15 cellular contexts compared by ENCODE assay signal in the genomic region with DNA sequence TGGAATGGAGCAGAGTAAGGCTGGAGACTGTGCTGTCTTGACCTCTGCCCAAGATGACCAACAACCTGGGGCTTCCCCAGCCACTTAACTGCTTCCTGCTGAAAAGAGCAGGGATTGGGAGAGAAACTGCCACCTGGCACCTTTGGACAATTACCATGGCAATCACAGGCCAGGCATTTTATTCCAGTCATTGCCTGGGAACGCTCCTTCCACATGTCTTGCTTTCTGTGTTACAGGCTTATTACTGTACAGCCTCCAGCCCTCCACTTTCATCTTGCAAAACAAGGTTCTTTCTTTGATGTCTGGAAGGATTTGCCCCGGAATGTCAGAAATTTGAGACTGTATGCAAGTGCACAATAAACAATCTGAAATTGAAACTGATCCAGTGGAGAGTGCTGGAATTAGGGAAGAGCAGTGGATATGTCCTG. TPM values are rescaled to one million over a fixed set of nuclear protein-coding genes. Genes with fewer than 3 reads are reported as not detected.
DNase-seq lines count a peak whose midpoint lies in the region; ATAC-seq, FAIRE-seq and TF ChIP-seq lines count a peak whose summit lies in the region.
"Had no signal": no experiment of that assay in that cellular context is flagged by ENCODE, and none has a peak within 500 bp of the region (broad histone marks: within the 10 kb centered on the region; RNA-seq: fewer than 3 reads in every experiment).

No MANE protein-coding gene starts in this region.

- H3K4me3 ChIP-seq in transverse colon, result peak overlapping the region in 1 of 4 donors; percentile 57

- in situ Hi-C loops in transverse colon (cut with MboI; ENCODE audit: low pct_ligation_motif_present in 1 of 4, low pct_unique_long_range_greater_than_20kb in 1 of 4, low sequenced_read_pairs in 3 of 4), result no loop called here

- H3K4me1 ChIP-seq in transverse colon, result peaks cover 0 to 37% (median 23%) of the 10 kb centered on the region in 4 donors

- intact Hi-C loops in transverse colon (cut with DNase I; ENCODE audit: low total_unique reads), result no loop called here

- H3K27me3 ChIP-seq in transverse colon, result no peaks in the 10 kb centered on the region

- H3K9me3 ChIP-seq in transverse colon, result no peaks in the 10 kb centered on the region

- WGBS in transverse colon (ENCODE audit: low coverage in 1 of 2), 2 donors, result 29 to 50% methylated on average over 2 of the region's 2 CpGs

- TF ChIP-seq POLR2A in transverse colon (IDR thresholded peaks at IDR 0.05) (peak; percentile 75), GM12892 (IDR thresholded peaks at IDR 0.05; ENCODE audit: low read depth, low read length) (no peak)

- peak overlapping the region; percentile 89 to 92 (median 89) for H3K27ac ChIP-seq in transverse colon
- H3K27ac ChIP-seq: 22Rv1 had no signal

- FAIRE-seq in GM12892 (lab: Jason Lieb, UNC), result no peak
- FAIRE-seq: endometrium had no signal

- no peak for ATAC-seq in GM18861 (IDR thresholded peaks at IDR 0.05; ENCODE audit: unreplicated experiment)

- TF ChIP-seq CTCF in transverse colon (IDR thresholded peaks at IDR 0.05), result no peak

- DNase-seq in NCI-H146 (lab: John Stamatoyannopoulos, UW) (peak; percentile 45), NCI-H146 treated with DMSO at 0.1 percent for 48 hours (lab: John Stamatoyannopoulos, UW; ENCODE audit: unreplicated experiment) (no peak), SW480 (ENCODE audit: low spot score) (peak; percentile 79), iris pigment epithelial cell (ENCODE audit: low read depth) (peak; percentile 94), transverse colon (peak; percentile 80), GM12892 (ENCODE audit: insufficient read length) (no peak), superior temporal gyrus (ENCODE audit: extremely low spot score) (no peak)
- DNase-seq: activated CD4-positive, CD25-positive, alpha-beta regulatory T cell; activated T-cell treated with anti-CD3 and anti-CD28 coated beads, Interleukin-2, amount 50 U/mL, for 24 hours; naive B cell; NCI-H524 treated with DMSO at 0.1 percent for 48 hours had no signal

- no peaks in the 10 kb centered on the region for H3K36me3 ChIP-seq in transverse colon

- no peak for TF ChIP-seq EP300 in transverse colon (IDR thresholded peaks at IDR 0.05; ENCODE audit: low read depth)

RNA-seq across cellular contexts. Expression of gene PPP1R14D, which starts 2.8 kb away (rescaled TPM):
- total RNA-seq in transverse colon, result 100 to 1,000 TPM in 3 of 4 donors, 10 to 100 TPM in 1; 19.5 to 256 (median 144) TPM
- not detected for polyA plus RNA-seq in GM12892 (2012; ENCODE audit: missing spikeins)
- total RNA-seq: aorta had no signal

RNA-seq across cellular contexts. Expression of gene SPINT1, which starts 18.2 kb away (rescaled TPM):
- 100 to 1,000 TPM; 285 to 729 (median 580) TPM for total RNA-seq in transverse colon
- 7.6 TPM for polyA plus RNA-seq in GM12892 (2012; ENCODE audit: missing spikeins)

RNA-seq across cellular contexts. Expression of gene DNAJC17, which starts 18.4 kb away (rescaled TPM):
- total RNA-seq in transverse colon, result 10 to 100 TPM in 3 of 4 donors, 1 to 10 TPM in 1; 6.0 to 56.9 (median 22.3) TPM
- polyA plus RNA-seq in GM12892 (2012; ENCODE audit: missing spikeins), result 28.2 TPM

RNA-seq across cellular contexts. Expression of gene ZFYVE19, which starts 18.8 kb away (rescaled TPM):
- total RNA-seq in transverse colon, result 10 to 100 TPM; 61.2 to 91.6 (median 69.9) TPM
- 21.6 TPM for polyA plus RNA-seq in GM12892 (2012; ENCODE audit: missing spikeins)

RNA-seq across cellular contexts. Expression of gene RHOV, which starts 48.4 kb away (rescaled TPM):
- 1 to 10 TPM; 2.7 to 6.7 (median 4.0) TPM for total RNA-seq in transverse colon
- polyA plus RNA-seq in GM12892 (2012; ENCODE audit: missing spikeins), result 15.1 TPM

Comparison
In these comparisons a context has a peak if more than half of its experiments do, and no peak if none do; other contexts are left out.
1. DNase-seq: peak in NCI-H146 (single experiment), SW480 (single experiment), iris pigment epithelial cell (single experiment) and transverse colon (single experiment); none in NCI-H146 treated with DMSO at 0.1 percent for 48 hours (single experiment), GM12892 (single experiment) and superior temporal gyrus (single experiment).